In the genomic region with DNA sequence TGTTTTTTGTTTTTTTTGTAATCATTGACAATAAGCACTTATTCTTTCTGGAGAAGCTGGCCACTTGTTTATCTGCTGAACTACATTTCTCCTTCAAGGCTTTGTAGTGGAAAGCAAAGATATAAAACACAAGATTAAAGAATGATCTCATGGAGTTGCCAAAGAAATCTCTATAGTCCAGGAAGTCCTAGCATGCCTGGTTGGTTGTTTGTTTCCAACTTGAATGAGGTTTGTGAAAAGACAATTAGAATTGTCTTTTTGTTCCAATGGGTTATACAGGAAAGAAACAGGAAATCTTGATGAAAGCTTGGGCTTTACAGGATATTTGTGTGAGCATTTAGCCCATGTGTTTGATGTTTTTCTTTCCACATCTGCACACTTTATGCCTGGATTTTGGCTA, we compare ENCODE assay signal across 22 cellular contexts.
DNase-seq lines count a peak whose midpoint lies in the region; ATAC-seq and FAIRE-seq lines count a peak whose summit lies in the region.
"Had no signal": no experiment of that assay in that cellular context is flagged by ENCODE, and none has a peak within 500 bp of the region (broad histone marks: within the 10 kb centered on the region; RNA-seq: fewer than 3 reads in every experiment).

No MANE protein-coding gene starts in this region.

- DNase-seq in EH (ENCODE audit: low read depth), result peak; percentile 9
- peak; percentile 30 to 86 for DNase-seq in lung microvascular endothelial cell (ENCODE audit: low read depth in 2 of 2)
- no peak for DNase-seq in sciatic nerve (ENCODE audit: low spot score)
- DNase-seq in SK-N-DZ (ENCODE audit: low spot score), result no peak
- no peak for DNase-seq in NCI-H187 treated with DMSO at 0.1 percent for 48 hours (lab: John Stamatoyannopoulos, UW)
- no peak for DNase-seq in NCI-H146 (lab: John Stamatoyannopoulos, UW)
- DNase-seq in activated CD8-positive, alpha-beta memory T cell treated with anti-CD3 and anti-CD28 coated beads, Interleukin-2, amount 10 ng/mL, durations not matched to agents 7 days and 5 days, result no peak
- DNase-seq: activated naive CD4-positive, alpha-beta T cell treated with anti-CD3 and anti-CD28 coated beads, Interleukin-2, amount 50 U/mL, for 16 hours; activated T-cell treated with anti-CD3 and anti-CD28 coated beads, Interleukin-2, amount 50 U/mL, for 48 hours; CD4-positive, alpha-beta T cell; cerebellar nuclear complex; DMS153; effector CD8-positive, alpha-beta T cell; GDM1; HCEC 1CT; NCI-H1105; NCI-H2081 treated with DMSO at 0.1 percent for 48 hours; SHP77; substantia nigra; T-cell had no signal

- H3K27ac Mint-ChIP-seq in activated CD8-positive, alpha-beta memory T cell treated with anti-CD3 and anti-CD28 coated beads, Interleukin-2, amount 10 ng/mL, durations not matched to agents 7 days and 5 days, result no peak overlapping the region
- H3K27ac Mint-ChIP-seq: CD4-positive, alpha-beta T cell; T-cell had no signal

- peak; percentile 44 for ATAC-seq in sciatic nerve
- ATAC-seq in activated CD8-positive, alpha-beta memory T cell treated with anti-CD3 and anti-CD28 coated beads, Interleukin-2, amount 10 ng/mL, durations not matched to agents 7 days and 5 days, result no peak
- ATAC-seq: T-cell had no signal

- intact Hi-C loops in sciatic nerve (cut with DNase I), result no loop called here

- peaks cover 8% of the 10 kb centered on the region for H3K9me3 Mint-ChIP-seq in activated CD8-positive, alpha-beta memory T cell treated with anti-CD3 and anti-CD28 coated beads, Interleukin-2, amount 10 ng/mL, durations not matched to agents 7 days and 5 days (ENCODE audit: low read depth)
- H3K9me3 Mint-ChIP-seq: CD4-positive, alpha-beta T cell had no signal

- peak; percentile 97 for FAIRE-seq in endometrium (lab: Jason Lieb, UNC)
- FAIRE-seq: TTC549 had no signal

- H3K4me3 Mint-ChIP-seq in activated CD8-positive, alpha-beta memory T cell treated with anti-CD3 and anti-CD28 coated beads, Interleukin-2, amount 10 ng/mL, durations not matched to agents 7 days and 5 days, result no peak overlapping the region
- H3K4me3 Mint-ChIP-seq: CD4-positive, alpha-beta T cell; T-cell had no signal

- H3K4me1 Mint-ChIP-seq in activated CD8-positive, alpha-beta memory T cell treated with anti-CD3 and anti-CD28 coated beads, Interleukin-2, amount 10 ng/mL, durations not matched to agents 7 days and 5 days, result peaks cover 13% of the 10 kb centered on the region

- CTCF ChIA-PET in activated CD8-positive, alpha-beta memory T cell treated with anti-CD3 and anti-CD28 coated beads, Interleukin-2, amount 10 ng/mL, durations not matched to agents 7 days and 5 days (lab: Charles Lee), result no interaction called here

- H3K36me3 Mint-ChIP-seq in activated CD8-positive, alpha-beta memory T cell treated with anti-CD3 and anti-CD28 coated beads, Interleukin-2, amount 10 ng/mL, durations not matched to agents 7 days and 5 days, result peaks cover 8% of the 10 kb centered on the region

- H3K27me3 Mint-ChIP-seq in activated CD8-positive, alpha-beta memory T cell treated with anti-CD3 and anti-CD28 coated beads, Interleukin-2, amount 10 ng/mL, durations not matched to agents 7 days and 5 days, result no peaks in the 10 kb centered on the region
- H3K27me3 Mint-ChIP-seq: CD4-positive, alpha-beta T cell; T-cell had no signal

Comparison
In these comparisons a context has a peak if more than half of its experiments do, and no peak if none do; other contexts are left out.
1. DNase-seq: peak in EH (single experiment) and lung microvascular endothelial cell (2 of 2); none in sciatic nerve (single experiment), SK-N-DZ (single experiment), NCI-H187 treated with DMSO at 0.1 percent for 48 hours (single experiment), NCI-H146 (single experiment) and activated CD8-positive, alpha-beta memory T cell treated with anti-CD3 and anti-CD28 coated beads, Interleukin-2, amount 10 ng/mL, durations not matched to agents 7 days and 5 days (single experiment).